9 cellular contexts compared by ENCODE assay signal in genomic region chrX:118603981-118604380, GRCh38.
DNase-seq lines count a peak whose midpoint lies in the region; ATAC-seq and TF ChIP-seq lines count a peak whose summit lies in the region.
"Had no signal": no experiment of that assay in that cellular context is flagged by ENCODE, and none has a peak within 500 bp of the region (broad histone marks: within the 10 kb centered on the region; RNA-seq: fewer than 3 reads in every experiment).

No MANE protein-coding gene starts in this region.

- H3K4me1 ChIP-seq in GM23338 (ENCODE audit: insufficient read depth) = no peaks in the 10 kb centered on the region
- H3K4me1 ChIP-seq in muscle layer of colon (ENCODE audit: insufficient read depth, low read length) = no peaks in the 10 kb centered on the region
- peaks cover 0 to 16% (median 0%) of the 10 kb centered on the region in 4 donors for H3K4me1 ChIP-seq in stomach

- intact Hi-C loops in stomach (cut with DNase I; ENCODE audit: low total_unique reads) = no loop called here

- no peak overlapping the region for H3K9ac ChIP-seq in muscle layer of colon (ENCODE audit: low read length)

- DNase-seq in D341Med (ENCODE audit: low spot score) (peak; percentile 60), GM23338 (ENCODE audit: low spot score) (peak; percentile 69), NCI-H2107 (lab: John Stamatoyannopoulos, UW) (peak; percentile 62), epithelial cell of esophagus (ENCODE audit: low read depth) (peak; percentile 44), stomach (peak; percentile 36)
- peak; percentile 8 to 15 for DNase-seq in activated CD4-positive, alpha-beta T cell treated with anti-CD3 and anti-CD28 coated beads, Interleukin-2, amount 50 U/mL, for 48 hours
- DNase-seq: activated naive CD8-positive, alpha-beta T cell treated with anti-CD3 and anti-CD28 coated beads, Interleukin-2, amount 10 ng/mL, durations not matched to agents 7 days and 5 days had no signal

- H3K79me2 ChIP-seq in GM23338 (replicated peaks; ENCODE audit: insufficient read depth) = no peaks in the 10 kb centered on the region

- WGBS in stomach, 5 donors = 13 to 23% (median 16%) methylated on average over 7 of the region's 7 CpGs

- no peaks in the 10 kb centered on the region for H3K9me2 ChIP-seq in GM23338 (ENCODE audit: insufficient read depth)

- H3K9me3 ChIP-seq in muscle layer of colon (ENCODE audit: low read length) = no peaks in the 10 kb centered on the region
- no peaks in the 10 kb centered on the region for H3K9me3 ChIP-seq in stomach

- no peaks in the 10 kb centered on the region; the same call in 2 of the 3 replicates for H3K9me3 Mint-ChIP-seq in GM23338
- H3K9me3 Mint-ChIP-seq: activated naive CD8-positive, alpha-beta T cell treated with anti-CD3 and anti-CD28 coated beads, Interleukin-2, amount 10 ng/mL, durations not matched to agents 7 days and 5 days had no signal

- H3K36me3 Mint-ChIP-seq in GM23338 (ENCODE audit: low read depth) = 0 out of 3 replicates have a peak, but pooled peaks cover 3% of the 10 kb centered on the region

- H2AFZ ChIP-seq in GM23338 = no peak overlapping the region

- H3K4me3 Mint-ChIP-seq in GM23338 = no peak overlapping the region
- H3K4me3 Mint-ChIP-seq: activated naive CD8-positive, alpha-beta T cell treated with anti-CD3 and anti-CD28 coated beads, Interleukin-2, amount 10 ng/mL, durations not matched to agents 7 days and 5 days had no signal

- H3K4me3 ChIP-seq in GM23338 = no peak overlapping the region
- H3K4me3 ChIP-seq in epithelial cell of esophagus (ENCODE audit: low read length) = no peak overlapping the region
- H3K4me3 ChIP-seq in muscle layer of colon (ENCODE audit: low read depth in 1 of 2, low read length in 2 of 2) = no peak overlapping the region
- H3K4me3 ChIP-seq in stomach = no peak overlapping the region

- TF ChIP-seq EP300 in stomach (IDR thresholded peaks at IDR 0.05) = no peak

- H3F3A ChIP-seq in GM23338 (replicated peaks; ENCODE audit: low read depth) = no peaks in the 10 kb centered on the region

- peak; percentile 73 for ATAC-seq in GM23338
- no peak for ATAC-seq in HG02588 (IDR thresholded peaks at IDR 0.05; ENCODE audit: unreplicated experiment)

- no peak for TF ChIP-seq POLR2A in stomach (IDR thresholded peaks at IDR 0.05)

- H3K27ac Mint-ChIP-seq in GM23338 = no peak overlapping the region
- H3K27ac Mint-ChIP-seq: activated naive CD8-positive, alpha-beta T cell treated with anti-CD3 and anti-CD28 coated beads, Interleukin-2, amount 10 ng/mL, durations not matched to agents 7 days and 5 days had no signal

- peak; percentile 66 to 80 for TF ChIP-seq CTCF in GM23338 (conservative IDR thresholded peaks at IDR 0.05; ENCODE audit: low read depth in 2 of 2)
- TF ChIP-seq CTCF in epithelial cell of esophagus (IDR thresholded peaks at IDR 0.05; ENCODE audit: insufficient read depth, low read depth, low read length, missing control alignments) = peak; percentile 74
- TF ChIP-seq CTCF in stomach (IDR thresholded peaks at IDR 0.05) = peak in 5 of 7 experiments; percentile 31 to 72 (median 64)

- no peaks in the 10 kb centered on the region for H3K36me3 ChIP-seq in GM23338 (ENCODE audit: insufficient read depth)
- H3K36me3 ChIP-seq in muscle layer of colon (ENCODE audit: insufficient read depth, low read length) = peaks cover 4% of the 10 kb centered on the region
- H3K36me3 ChIP-seq in stomach = peaks cover 0 to 13% (median 9%) of the 10 kb centered on the region in 4 donors

- H3K27ac ChIP-seq in GM23338 (ENCODE audit: low read depth) (no peak overlapping the region), muscle layer of colon (ENCODE audit: low read depth, low read length) (peak overlapping the region; percentile 22), stomach (peak overlapping the region in 1 of 5 donors; percentile 26)

- no peak overlapping the region for H3K4me2 ChIP-seq in GM23338

- H4K20me1 ChIP-seq in GM23338 (replicated peaks; ENCODE audit: insufficient read depth) = no peaks in the 10 kb centered on the region

- H3K27me3 ChIP-seq in GM23338 (ENCODE audit: insufficient read depth) (no peaks in the 10 kb centered on the region), muscle layer of colon (ENCODE audit: control insufficient read depth in 1 of 2, insufficient read depth in 2 of 2, low read length in 2 of 2) (no peaks in the 10 kb centered on the region), stomach (no peaks in the 10 kb centered on the region)

- H3K4me1 Mint-ChIP-seq in GM23338 = peaks cover 3% of the 10 kb centered on the region; the same call in 1 of the 3 replicates

- no peaks in the 10 kb centered on the region for H3K27me3 Mint-ChIP-seq in GM23338 (ENCODE audit: insufficient read depth, low read depth, poor library complexity)
- H3K27me3 Mint-ChIP-seq: activated naive CD8-positive, alpha-beta T cell treated with anti-CD3 and anti-CD28 coated beads, Interleukin-2, amount 10 ng/mL, durations not matched to agents 7 days and 5 days had no signal

TF ChIP-seq in GM23338, 12 proteins besides CTCF, POLR2A, EP300 and RAD21:
- TF ChIP-seq ZNF331 (CRISPR knock-in tag; IDR thresholded peaks at IDR 0.05; ENCODE audit: low read depth) (no peak), JUNB (IDR thresholded peaks at IDR 0.05; ENCODE audit: unreplicated experiment) (no peak), CREB1 (CRISPR knock-in tag; IDR thresholded peaks at IDR 0.05; ENCODE audit: low read depth) (0 out of 2 replicates have a peak, but pooled peaks have one; percentile 7)

Comparison
In these comparisons a context has a peak if more than half of its experiments do, and no peak if none do; other contexts are left out.
1. DNase-seq: peak in every context shown above with its lines; median percentile 69 in GM23338; 62 in NCI-H2107; 60 in D341Med; 44 in epithelial cell of esophagus; 36 in stomach; 12 in activated CD4-positive, alpha-beta T cell treated with anti-CD3 and anti-CD28 coated beads, Interleukin-2, amount 50 U/mL, for 48 hours.